In the genomic region with DNA sequence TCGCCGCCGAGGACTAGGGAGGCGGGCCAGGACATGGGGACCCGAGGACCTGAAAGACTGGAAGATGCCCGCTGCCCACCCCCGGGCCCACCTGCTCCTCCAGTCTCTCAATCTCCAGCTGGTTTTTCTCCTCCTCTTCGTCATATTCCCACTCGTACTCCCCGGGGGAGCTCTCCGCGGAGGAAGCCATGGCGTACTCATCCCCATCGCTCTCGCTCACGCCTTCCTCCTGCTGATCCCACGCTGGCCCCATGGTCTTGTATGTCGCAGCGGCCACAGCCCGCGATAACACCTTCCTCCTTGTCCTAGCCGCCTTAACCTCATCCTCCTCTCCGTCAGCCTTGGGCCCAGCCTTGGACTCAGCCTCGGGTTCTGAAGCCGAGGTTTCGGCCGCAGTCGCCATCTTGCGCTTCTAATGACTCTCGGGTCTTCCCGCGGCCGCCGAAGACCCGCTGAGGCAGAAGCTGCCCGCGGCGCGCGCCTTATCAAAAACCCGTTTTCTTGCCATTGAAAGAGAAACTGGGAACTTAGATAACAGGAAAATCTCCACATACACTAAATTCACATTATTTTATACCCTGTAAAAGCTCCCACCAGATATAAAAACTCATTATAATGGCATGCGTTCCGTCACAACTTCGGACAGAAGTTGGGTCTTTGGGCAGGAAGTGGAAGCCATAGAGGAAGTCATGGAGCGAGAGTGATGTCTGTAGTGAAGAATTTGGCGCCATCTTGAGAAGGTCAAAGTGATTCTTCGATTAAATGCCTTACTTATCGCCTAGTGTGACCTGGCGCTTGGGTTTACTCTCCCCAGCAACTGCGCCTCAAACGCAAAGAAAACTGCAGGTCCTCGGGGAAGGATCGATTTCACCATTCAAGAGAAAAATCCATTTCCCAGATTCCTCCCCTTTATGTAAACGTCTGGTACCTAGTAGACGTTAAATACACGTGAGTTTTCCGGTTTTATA, we compare ENCODE assay signal across 8 cellular contexts. TPM values are rescaled to one million over a fixed set of nuclear protein-coding genes. Genes with fewer than 3 reads are reported as not detected.
DNase-seq lines count a peak whose midpoint lies in the region; ATAC-seq and TF ChIP-seq lines count a peak whose summit lies in the region.

A gene with protein sequence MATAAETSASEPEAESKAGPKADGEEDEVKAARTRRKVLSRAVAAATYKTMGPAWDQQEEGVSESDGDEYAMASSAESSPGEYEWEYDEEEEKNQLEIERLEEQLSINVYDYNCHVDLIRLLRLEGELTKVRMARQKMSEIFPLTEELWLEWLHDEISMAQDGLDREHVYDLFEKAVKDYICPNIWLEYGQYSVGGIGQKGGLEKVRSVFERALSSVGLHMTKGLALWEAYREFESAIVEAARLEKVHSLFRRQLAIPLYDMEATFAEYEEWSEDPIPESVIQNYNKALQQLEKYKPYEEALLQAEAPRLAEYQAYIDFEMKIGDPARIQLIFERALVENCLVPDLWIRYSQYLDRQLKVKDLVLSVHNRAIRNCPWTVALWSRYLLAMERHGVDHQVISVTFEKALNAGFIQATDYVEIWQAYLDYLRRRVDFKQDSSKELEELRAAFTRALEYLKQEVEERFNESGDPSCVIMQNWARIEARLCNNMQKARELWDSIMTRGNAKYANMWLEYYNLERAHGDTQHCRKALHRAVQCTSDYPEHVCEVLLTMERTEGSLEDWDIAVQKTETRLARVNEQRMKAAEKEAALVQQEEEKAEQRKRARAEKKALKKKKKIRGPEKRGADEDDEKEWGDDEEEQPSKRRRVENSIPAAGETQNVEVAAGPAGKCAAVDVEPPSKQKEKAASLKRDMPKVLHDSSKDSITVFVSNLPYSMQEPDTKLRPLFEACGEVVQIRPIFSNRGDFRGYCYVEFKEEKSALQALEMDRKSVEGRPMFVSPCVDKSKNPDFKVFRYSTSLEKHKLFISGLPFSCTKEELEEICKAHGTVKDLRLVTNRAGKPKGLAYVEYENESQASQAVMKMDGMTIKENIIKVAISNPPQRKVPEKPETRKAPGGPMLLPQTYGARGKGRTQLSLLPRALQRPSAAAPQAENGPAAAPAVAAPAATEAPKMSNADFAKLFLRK (minus strand): TSS at position 422 of the 968 bp plus-strand sequence. CDS start 19 bp downstream, at position 403.

- H3K9me3 Mint-ChIP-seq in nephron = no peaks in the 10 kb centered on the region

- no peaks in the 10 kb centered on the region for H3K27me3 Mint-ChIP-seq in nephron (ENCODE audit: low read depth)

- peak; percentile 43 for ATAC-seq in stimulated activated naive CD8-positive, alpha-beta T cell treated with anti-CD3 and anti-CD28 coated beads, Interleukin-15, Interleukin-2, amounts not matched to agents 100 U/mL and 50 U/mL, for 24 hours

- peak within 1 kb of the TSS; percentile 98 to 99 (median 99) for H3K27ac Mint-ChIP-seq in nephron

- peaks cover 20% of the 10 kb centered on the region for H3K36me3 Mint-ChIP-seq in nephron (ENCODE audit: low read depth)

- DNase-seq in EL (peak; percentile 89), H4 (ENCODE audit: low spot score) (peak; percentile 88), M059J (ENCODE audit: low read depth) (peak; percentile 90), SHP77 treated with DMSO at 0.1 percent for 48 hours (lab: John Stamatoyannopoulos, UW) (peak; percentile 81), fibroblast of the conjunctiva (ENCODE audit: low read depth) (peak; percentile 79)
- DNase-seq in activated effector memory CD4-positive, alpha-beta T cell treated with anti-CD3 and anti-CD28 coated beads, Interleukin-2, amount 50 U/mL, for 16 hours = peak; percentile 93
- DNase-seq in stimulated activated naive CD8-positive, alpha-beta T cell treated with anti-CD3 and anti-CD28 coated beads, Interleukin-15, Interleukin-2, amounts not matched to agents 100 U/mL and 50 U/mL, for 24 hours = peak; percentile 83

- H3K4me3 Mint-ChIP-seq in nephron = peak within 1 kb of the TSS; percentile 97 to 100 (median 100)

- TF ChIP-seq CTCF in nephron (IDR thresholded peaks at IDR 0.05; ENCODE audit: unreplicated experiment in 3 of 3) = no peak

- peaks cover 58% of the 10 kb centered on the region for H3K4me1 Mint-ChIP-seq in nephron

RNA-seq across cellular contexts. Expression of the gene that starts here (rescaled TPM):
- total RNA-seq in H4 (2014; rRNA removed; shearing (Covaris generic)) = 43.2 and 44.8 TPM in 2 replicates
- 38.8 and 39.8 TPM in 2 replicates for total RNA-seq in M059J (2014; rRNA removed; shearing (Covaris generic))

Comparison
In these comparisons a context has a peak if more than half of its experiments do, and no peak if none do; other contexts are left out.
1. Peak in every context shown above with its lines: DNase-seq and ATAC-seq.